Comparison of ENCODE assay signal across 2 cellular contexts in genomic region chr13:77698211-77699058, GRCh38.
TF ChIP-seq lines count a peak whose summit lies in the region.

No MANE protein-coding gene starts in this region.

TF ChIP-seq in HEK293, 187 proteins besides CTCF, POLR2A, EP300 and RAD21 (continued from another document and continues in another):
- TF ChIP-seq ZNF544 (tag by site-specific recombination; IDR thresholded peaks at IDR 0.05) (no peak), PRDM2 (tag by site-specific recombination; IDR thresholded peaks at IDR 0.05; ENCODE audit: borderline replicate concordance) (no peak), GLIS2 (tag by site-specific recombination; IDR thresholded peaks at IDR 0.05) (peak; percentile 40), PATZ1 (tag by site-specific recombination; IDR thresholded peaks at IDR 0.05) (peak; percentile 51; the same call in 1 of the 2 replicates), FEZF1 (tag by site-specific recombination; IDR thresholded peaks at IDR 0.05) (peak; percentile 89), ZNF335 (tag by site-specific recombination; conservative IDR thresholded peaks at IDR 0.05) (peak; percentile 46), WT1 (tag by site-specific recombination; IDR thresholded peaks at IDR 0.05) (no peak), ZSCAN4 (tag by site-specific recombination; IDR thresholded peaks at IDR 0.05) (no peak), INSM2 (tag by site-specific recombination; IDR thresholded peaks at IDR 0.05) (no peak), ZEB2 (tag by site-specific recombination; IDR thresholded peaks at IDR 0.05) (peak; percentile 45; the same call in 1 of the 2 replicates), ZNF621 (tag by site-specific recombination; IDR thresholded peaks at IDR 0.05) (no peak), ZNF843 (tag by site-specific recombination; IDR thresholded peaks at IDR 0.05) (no peak), ZNF366 (tag by site-specific recombination; conservative IDR thresholded peaks at IDR 0.05) (peak; percentile 69), PBX3 (CRISPR knock-in tag; IDR thresholded peaks at IDR 0.05) (no peak), ZNF660 (tag by site-specific recombination; IDR thresholded peaks at IDR 0.05) (no peak)

TF ChIP-seq in HepG2, 621 proteins besides CTCF, POLR2A, EP300 and RAD21 (continued from another document):
- TF ChIP-seq ZNF513 (CRISPR knock-in tag; conservative IDR thresholded peaks at IDR 0.05) (no peak), ZNF263 (CRISPR knock-in tag; IDR thresholded peaks at IDR 0.05) (peak; percentile 39; the same call in 1 of the 2 replicates), PRDM15 (CRISPR knock-in tag; IDR thresholded peaks at IDR 0.05) (0 out of 2 replicates have a peak, but pooled peaks have one; percentile 4), EZH2 (conservative IDR thresholded peaks at IDR 0.05; ENCODE audit: low read depth, low read length) (0 out of 2 replicates have a peak, but pooled peaks have one; percentile 34)
